ENCODE assay signal across 20 cellular contexts in genomic region chr16:15495898-15496297, GRCh38.
A peak's percentile ranks its signal among the peaks of the same experiment; 100 is the strongest.
DNase-seq lines count a peak whose midpoint lies in the region.
"Had no signal": no experiment of that assay in that cellular context is flagged by ENCODE, and none has a peak within 500 bp of the region (broad histone marks: within the 10 kb centered on the region; RNA-seq: fewer than 3 reads in every experiment).

No MANE protein-coding gene starts in this region.

- H2BK12ac ChIP-seq in mesenchymal stem cell (ENCODE audit: low read length in 2 of 2), result peak overlapping the region in 1 of 2 experiments; percentile 44

- peaks cover 2% of the 10 kb centered on the region for H3K4me1 ChIP-seq in mesenchymal stem cell (ENCODE audit: control insufficient read depth, insufficient read depth, low read depth, low read length)

- no peak overlapping the region for H3K27ac ChIP-seq in mesenchymal stem cell (ENCODE audit: low read length, poor library complexity, severe bottlenecking)
- H3K27ac ChIP-seq: C4-2B had no signal

- H3K23ac ChIP-seq in mesenchymal stem cell (ENCODE audit: low read length in 2 of 2), result no peak overlapping the region

- H4K91ac ChIP-seq in mesenchymal stem cell (ENCODE audit: low read length), result peak overlapping the region; percentile 25

- H3K27me3 Mint-ChIP-seq in activated T-cell treated with anti-CD3 and anti-CD28 coated beads, Interleukin-2, amount 50 U/mL, for 24 hours, result peaks cover 3% of the 10 kb centered on the region
- no peaks in the 10 kb centered on the region for H3K27me3 Mint-ChIP-seq in activated T-helper 2 cell treated with anti-CD3 and anti-CD28 coated beads, Interferon-gamma antibody, Interleukin-2, Interleukin-4, amounts not matched to agents 10 μg/mL and 5 μg/mL and 100 μg/mL, durations not matched to agents 14 hours and 24 hours and 36 hours (ENCODE audit: low read depth)

- no peak overlapping the region for H2BK5ac ChIP-seq in mesenchymal stem cell (ENCODE audit: low read depth, low read length, poor library complexity, severe bottlenecking)

- H3K4me3 Mint-ChIP-seq in activated T-cell treated with anti-CD3 and anti-CD28 coated beads, Interleukin-2, amount 50 U/mL, for 24 hours, result no peak overlapping the region
- no peak overlapping the region for H3K4me3 Mint-ChIP-seq in activated T-helper 2 cell treated with anti-CD3 and anti-CD28 coated beads, Interferon-gamma antibody, Interleukin-2, Interleukin-4, amounts not matched to agents 10 μg/mL and 5 μg/mL and 100 μg/mL, durations not matched to agents 14 hours and 24 hours and 36 hours (ENCODE audit: low read depth)
- H3K4me3 Mint-ChIP-seq: CD8-positive, alpha-beta memory T cell; HFFc6 had no signal

- H3K36me3 ChIP-seq in mesenchymal stem cell (ENCODE audit: control insufficient read depth in 1 of 2, insufficient read depth in 2 of 2, low read depth in 1 of 2, low read length in 2 of 2), result peaks cover 3 to 24% of the 10 kb centered on the region in 2 experiments

- H3K9me3 Mint-ChIP-seq in activated T-cell treated with anti-CD3 and anti-CD28 coated beads, Interleukin-2, amount 50 U/mL, for 24 hours, result no peaks in the 10 kb centered on the region
- peaks cover 5% of the 10 kb centered on the region for H3K9me3 Mint-ChIP-seq in activated T-helper 2 cell treated with anti-CD3 and anti-CD28 coated beads, Interferon-gamma antibody, Interleukin-2, Interleukin-4, amounts not matched to agents 10 μg/mL and 5 μg/mL and 100 μg/mL, durations not matched to agents 14 hours and 24 hours and 36 hours
- H3K9me3 Mint-ChIP-seq: CD8-positive, alpha-beta memory T cell; HFFc6 had no signal

- H3K9ac ChIP-seq in mesenchymal stem cell (ENCODE audit: low read length), result no peak overlapping the region

- no peak overlapping the region for H3K4me2 ChIP-seq in mesenchymal stem cell (ENCODE audit: low read length, poor library complexity, severe bottlenecking)

- no peak overlapping the region for H3K4ac ChIP-seq in mesenchymal stem cell (ENCODE audit: low read depth in 1 of 2, low read length in 2 of 2)

- 98% methylated on average over 2 of the region's 2 CpGs for WGBS in mesenchymal stem cell

- no peaks in the 10 kb centered on the region for H3K9me3 ChIP-seq in mesenchymal stem cell (ENCODE audit: control insufficient read depth, low read length)

- no peaks in the 10 kb centered on the region for H3K36me3 Mint-ChIP-seq in activated T-cell treated with anti-CD3 and anti-CD28 coated beads, Interleukin-2, amount 50 U/mL, for 24 hours (ENCODE audit: low read depth)
- no peaks in the 10 kb centered on the region for H3K36me3 Mint-ChIP-seq in activated T-helper 2 cell treated with anti-CD3 and anti-CD28 coated beads, Interferon-gamma antibody, Interleukin-2, Interleukin-4, amounts not matched to agents 10 μg/mL and 5 μg/mL and 100 μg/mL, durations not matched to agents 14 hours and 24 hours and 36 hours (ENCODE audit: low read depth)
- H3K36me3 Mint-ChIP-seq: CD8-positive, alpha-beta memory T cell had no signal

- no peak for DNase-seq in activated T-cell treated with anti-CD3 and anti-CD28 coated beads, Interleukin-2, amount 50 U/mL, for 24 hours
- no peak for DNase-seq in activated T-cell treated with anti-CD3 and anti-CD28 coated beads, Interleukin-2, amount 50 U/mL, for 1 hour
- DNase-seq in activated T-helper 2 cell treated with anti-CD3 and anti-CD28 coated beads, Interferon-gamma antibody, Interleukin-2, Interleukin-4, amounts not matched to agents 10 μg/mL and 5 μg/mL and 100 μg/mL, durations not matched to agents 14 hours and 24 hours and 36 hours (ENCODE audit: low spot score), result no peak
- DNase-seq in mesenchymal stem cell (no peak), NCI-H524 treated with DMSO at 0.1 percent for 48 hours (lab: John Stamatoyannopoulos, UW) (no peak), AG08396 (ENCODE audit: low spot score) (no peak), NCI-H446 treated with DMSO at 0.1 percent for 48 hours (lab: John Stamatoyannopoulos, UW) (no peak)
- DNase-seq: 8988T; Calu3; CD8-positive, alpha-beta memory T cell; DMS153; HFFc6; KG1; NCI-H1092 treated with DMSO at 0.1 percent for 48 hours; NCI-H1436 treated with DMSO at 0.1 percent for 48 hours; NCI-H1930; NCI-H510A; NCI-H748 treated with DMSO at 0.1 percent for 48 hours; NK-92 treated with Interleukin-12 subunit alpha and Interleukin-12 subunit beta, amount 100 ng/mL, for 24 hours had no signal

- H2AFZ ChIP-seq in mesenchymal stem cell (ENCODE audit: low read depth, low read length), result no peak overlapping the region

- no peaks in the 10 kb centered on the region for H3K27me3 ChIP-seq in mesenchymal stem cell (ENCODE audit: control insufficient read depth in 1 of 2, insufficient read depth in 1 of 2, low read length in 2 of 2)

- H4K8ac ChIP-seq in mesenchymal stem cell (ENCODE audit: low read length), result no peak overlapping the region

- H3K4me1 Mint-ChIP-seq in activated T-cell treated with anti-CD3 and anti-CD28 coated beads, Interleukin-2, amount 50 U/mL, for 24 hours (ENCODE audit: low read depth), result peaks cover 49% of the 10 kb centered on the region
- peaks cover 39% of the 10 kb centered on the region for H3K4me1 Mint-ChIP-seq in activated T-helper 2 cell treated with anti-CD3 and anti-CD28 coated beads, Interferon-gamma antibody, Interleukin-2, Interleukin-4, amounts not matched to agents 10 μg/mL and 5 μg/mL and 100 μg/mL, durations not matched to agents 14 hours and 24 hours and 36 hours (ENCODE audit: low read depth)
- H3K4me1 Mint-ChIP-seq: CD8-positive, alpha-beta memory T cell had no signal

- no peak overlapping the region for H2BK15ac ChIP-seq in mesenchymal stem cell (ENCODE audit: low read depth, poor library complexity, severe bottlenecking)

- no peak overlapping the region for H3K18ac ChIP-seq in mesenchymal stem cell (ENCODE audit: low read depth in 1 of 2, low read length in 2 of 2)

- intact Hi-C loops in activated T-helper 2 cell treated with anti-CD3 and anti-CD28 coated beads, Interferon-gamma antibody, Interleukin-2, Interleukin-4, amounts not matched to agents 10 μg/mL and 5 μg/mL and 100 μg/mL, durations not matched to agents 14 hours and 24 hours and 36 hours (cut with micrococcal nuclease), result no loop called here

- H3K14ac ChIP-seq in mesenchymal stem cell (ENCODE audit: low read length in 2 of 2), result no peak overlapping the region

- H3K79me1 ChIP-seq in mesenchymal stem cell (replicated peaks; ENCODE audit: low read length, poor library complexity, severe bottlenecking), result peaks cover 30% of the 10 kb centered on the region

- no peak overlapping the region for H3K4me3 ChIP-seq in mesenchymal stem cell (ENCODE audit: insufficient read depth in 1 of 2, low read depth in 1 of 2, low read length in 2 of 2)

- H2BK120ac ChIP-seq in mesenchymal stem cell (ENCODE audit: low read depth, low read length), result no peak overlapping the region

- H2AK5ac ChIP-seq in mesenchymal stem cell (ENCODE audit: low read length, severe bottlenecking), result no peak overlapping the region

- peak overlapping the region; percentile 22 for H3K27ac Mint-ChIP-seq in activated T-cell treated with anti-CD3 and anti-CD28 coated beads, Interleukin-2, amount 50 U/mL, for 24 hours
- peak overlapping the region; percentile 5 for H3K27ac Mint-ChIP-seq in activated T-helper 2 cell treated with anti-CD3 and anti-CD28 coated beads, Interferon-gamma antibody, Interleukin-2, Interleukin-4, amounts not matched to agents 10 μg/mL and 5 μg/mL and 100 μg/mL, durations not matched to agents 14 hours and 24 hours and 36 hours
- H3K27ac Mint-ChIP-seq: CD8-positive, alpha-beta memory T cell; HFFc6 had no signal
